ENCODE assay signal across 16 cellular contexts in genomic region chr10:11793762-11794479, GRCh38. TPM values are rescaled to one million over a fixed set of nuclear protein-coding genes. Genes with fewer than 3 reads are reported as not detected.
DNase-seq lines count a peak whose midpoint lies in the region; ATAC-seq lines count a peak whose summit lies in the region.
"Had no signal": no experiment of that assay in that cellular context is flagged by ENCODE, and none has a peak within 500 bp of the region (broad histone marks: within the 10 kb centered on the region; RNA-seq: fewer than 3 reads in every experiment).

No MANE protein-coding gene starts in this region.

- ATAC-seq in right cardiac atrium (peak; percentile 14 to 50), left ventricle myocardium superior (no peak), GM18498 (IDR thresholded peaks at IDR 0.05; ENCODE audit: unreplicated experiment) (no peak), GM19397 (IDR thresholded peaks at IDR 0.05; ENCODE audit: unreplicated experiment) (no peak)
- no peak for ATAC-seq in naive thymus-derived CD8-positive, alpha-beta T cell

- H3K9me3 Mint-ChIP-seq in naive thymus-derived CD8-positive, alpha-beta T cell: no peaks in the 10 kb centered on the region
- H3K9me3 Mint-ChIP-seq: T-helper 1 cell treated with Interleukin-12 subunit alpha and Interleukin-12 subunit beta and Interleukin-4 antibody, amounts not matched to agents 30 μg/mL and 1 μg/mL, for 36 hours had no signal

- H3K4me1 ChIP-seq in right cardiac atrium (ENCODE audit: control insufficient read depth, insufficient read depth, low read length): no peaks in the 10 kb centered on the region
- H3K4me1 ChIP-seq: upper lobe of left lung had no signal

- peaks cover 0 to 3% (median 1%) of the 10 kb centered on the region in 4 donors for H3K4me1 Mint-ChIP-seq in naive thymus-derived CD8-positive, alpha-beta T cell

- WGBS in right cardiac atrium: 73% methylated on average over 12 of the region's 12 CpGs

- no peaks in the 10 kb centered on the region for H3K27me3 ChIP-seq in right cardiac atrium (ENCODE audit: control insufficient read depth, insufficient read depth)
- H3K27me3 ChIP-seq: upper lobe of left lung had no signal

- no peaks in the 10 kb centered on the region for H3K36me3 Mint-ChIP-seq in naive thymus-derived CD8-positive, alpha-beta T cell

- H3K4me3 ChIP-seq in right cardiac atrium (ENCODE audit: low read length): no peak overlapping the region
- H3K4me3 ChIP-seq: upper lobe of left lung had no signal

- H3K27me3 Mint-ChIP-seq in naive thymus-derived CD8-positive, alpha-beta T cell: no peaks in the 10 kb centered on the region

- intact Hi-C loops in right cardiac atrium (cut with DNase I): loop anchor here in 1 of 4 donors (5.0 kb wide), 1 partner anchor 193 kb away; no protein-coding TSS in a partner anchor
- intact Hi-C loops in left ventricle myocardium superior (cut with micrococcal nuclease): no loop called here

- peak overlapping the region in 1 of 10 donors; percentile 61 for H3K27ac Mint-ChIP-seq in naive thymus-derived CD8-positive, alpha-beta T cell
- H3K27ac Mint-ChIP-seq: T-helper 1 cell treated with Interleukin-12 subunit alpha and Interleukin-12 subunit beta and Interleukin-4 antibody, amounts not matched to agents 30 μg/mL and 1 μg/mL, for 36 hours had no signal

- DNase-seq in right cardiac atrium (no peak), left ventricle myocardium superior (no peak), amniotic epithelial cell (ENCODE audit: low read depth) (peak; percentile 63), islet precursor cell (peak; percentile 76), NOMO-1 treated with dmso at 0.1 percent for 144 hours (lab: John Stamatoyannopoulos, UW; ENCODE audit: unreplicated experiment) (no peak)
- no peak for DNase-seq in naive thymus-derived CD8-positive, alpha-beta T cell
- DNase-seq: activated CD8-positive, alpha-beta memory T cell treated with anti-CD3 and anti-CD28 coated beads, Interleukin-2, amount 50 U/mL, for 4 hours; hippocampal formation; NCI-H526; stimulated activated CD4-positive, alpha-beta T cell treated with anti-CD3 and anti-CD28 coated beads, Interleukin-4, amount 100 ng/mL, for 4 hours had no signal

- no peak overlapping the region for H3K4me3 Mint-ChIP-seq in naive thymus-derived CD8-positive, alpha-beta T cell
- H3K4me3 Mint-ChIP-seq: neural crest cell; T-helper 1 cell treated with Interleukin-12 subunit alpha and Interleukin-12 subunit beta and Interleukin-4 antibody, amounts not matched to agents 30 μg/mL and 1 μg/mL, for 36 hours had no signal

- H3K27ac ChIP-seq in right cardiac atrium (ENCODE audit: low read length): no peak overlapping the region
- H3K27ac ChIP-seq: KMS-11, upper lobe of left lung had no signal

- POLR2A ChIA-PET in naive thymus-derived CD8-positive, alpha-beta T cell (lab: Charles Lee): no interaction called here

- H3K9me3 ChIP-seq in right cardiac atrium (ENCODE audit: control insufficient read depth, low read length): no peaks in the 10 kb centered on the region
- H3K9me3 ChIP-seq: upper lobe of left lung had no signal

RNA-seq across cellular contexts. Expression of gene PROSER2, which starts 29.2 kb away (rescaled TPM):
- 1 to 10 TPM; 1.5 to 2.2 (median 1.9) TPM for total RNA-seq in right cardiac atrium
- polyA plus RNA-seq in right cardiac atrium: 0.72 TPM
- total RNA-seq in left ventricle myocardium superior: 1.1 TPM
- total RNA-seq in naive thymus-derived CD8-positive, alpha-beta T cell: under 1 TPM; 0.83 to 0.93 TPM
- under 1 TPM in 2 of 3 donors, not detected in 1; 0.31 to 0.39 TPM for polyA plus RNA-seq in naive thymus-derived CD8-positive, alpha-beta T cell

RNA-seq across cellular contexts. Expression of gene ECHDC3, which starts 51.7 kb away (rescaled TPM):
- total RNA-seq in right cardiac atrium: 10 to 100 TPM; 67.1 to 74.9 (median 70.6) TPM
- polyA plus RNA-seq in right cardiac atrium: 62.3 TPM
- total RNA-seq in left ventricle myocardium superior: 94.6 TPM
- under 1 TPM; 0.65 to 0.74 TPM for total RNA-seq in naive thymus-derived CD8-positive, alpha-beta T cell
- polyA plus RNA-seq in naive thymus-derived CD8-positive, alpha-beta T cell: 1 to 10 TPM in 1 of 3 donors, under 1 TPM in 2; 0.14 to 1.7 (median 0.55) TPM

Comparison
In these comparisons a context has a peak if more than half of its experiments do, and no peak if none do; other contexts are left out.
1. ATAC-seq: peak in right cardiac atrium (2 of 2); none in left ventricle myocardium superior (single experiment), GM18498 (single experiment), GM19397 (single experiment) and naive thymus-derived CD8-positive, alpha-beta T cell (0 of 2).
2. DNase-seq: peak in amniotic epithelial cell (single experiment) and islet precursor cell (single experiment); none in right cardiac atrium (0 of 3), left ventricle myocardium superior (single experiment), NOMO-1 treated with dmso at 0.1 percent for 144 hours (single experiment) and naive thymus-derived CD8-positive, alpha-beta T cell (0 of 10).
3. RNA of gene ECHDC3, which starts 51.7 kb away (total RNA-seq): 94.6 TPM in left ventricle myocardium superior (single experiment) and 67.1 to 74.9 TPM in right cardiac atrium; 0.65 to 0.74 TPM in naive thymus-derived CD8-positive, alpha-beta T cell; every median in the first group is over 10 times any median in the second.